In genomic region chr4:47011189-47011518, GRCh38 we compare ENCODE assay signal across 17 cellular contexts. TPM values are rescaled to one million over a fixed set of nuclear protein-coding genes. Genes with fewer than 3 reads are reported as not detected.
DNase-seq lines count a peak whose midpoint lies in the region; ATAC-seq, FAIRE-seq and TF ChIP-seq lines count a peak whose summit lies in the region.
"Had no signal": no experiment of that assay in that cellular context is flagged by ENCODE, and none has a peak within 500 bp of the region (broad histone marks: within the 10 kb centered on the region; RNA-seq: fewer than 3 reads in every experiment).

No MANE protein-coding gene starts in this region.

- no peaks in the 10 kb centered on the region for H3K79me1 ChIP-seq in H1 (ENCODE audit: low read depth, low read length)

- no peak for FAIRE-seq in H1 (lab: Jason Lieb, UNC)
- FAIRE-seq: D721Med had no signal

- H3K27me3 ChIP-seq in CD4-positive, alpha-beta memory T cell (ENCODE audit: insufficient read depth, low read length), result no peaks in the 10 kb centered on the region
- no peaks in the 10 kb centered on the region for H3K27me3 ChIP-seq in Loucy (ENCODE audit: insufficient read depth, low read length, poor library complexity, severe bottlenecking)
- H3K27me3 ChIP-seq in H1 (replicated peaks in 1 of 4; ENCODE audit: control insufficient read depth in 3 of 4, extremely low read depth in 1 of 4, insufficient read depth in 3 of 4, low read length in 3 of 4), result no peaks in the 10 kb centered on the region
- no peaks in the 10 kb centered on the region for H3K27me3 ChIP-seq in gastrocnemius medialis
- H3K27me3 ChIP-seq: neutrophil, thyroid gland had no signal

- H2BK20ac ChIP-seq in H1 (ENCODE audit: low read length), result no peak overlapping the region

- 92% methylated on average over 1 of the region's 1 CpG; no CpG with 5 or more reads in 1 of the 2 experiments for WGBS in H1 (ENCODE audit: extremely low coverage in 1 of 2, insufficient coverage in 1 of 2, insufficient read length in 1 of 2, insufficient replicate concordance in 2 of 2, low coverage in 1 of 2, low lambda C conversion rate in 2 of 2, missing lambda C conversion rate in 1 of 2), 2 experiments

- no peaks in the 10 kb centered on the region for H3K9me2 ChIP-seq in Loucy (replicated peaks; ENCODE audit: low read depth, low read length)

- no peak overlapping the region for H3K4ac ChIP-seq in H1 (replicated peaks; ENCODE audit: insufficient read length, low read depth, low read length)

- peak overlapping the region; percentile 37 for H3K9ac ChIP-seq in Loucy (ENCODE audit: low read depth, low read length, poor library complexity, severe bottlenecking)
- no peak overlapping the region for H3K9ac ChIP-seq in H1 (replicated peaks in 1 of 4; ENCODE audit: extremely low read depth in 1 of 4, low read depth in 3 of 4, low read length in 3 of 4)

- no peak overlapping the region for H4K5ac ChIP-seq in H1 (ENCODE audit: insufficient read length, low read depth, low read length)

- H2AFZ ChIP-seq in Loucy (ENCODE audit: low read length) (peak overlapping the region; percentile 96), H1 (ENCODE audit: low read length) (peak overlapping the region; percentile 71; the same call in 1 of the 2 replicates)

- no peaks in the 10 kb centered on the region for H3F3A ChIP-seq in Loucy (ENCODE audit: low read depth)

- intact Hi-C loops in CD4-positive, alpha-beta memory T cell (cut with micrococcal nuclease), result no loop called here
- intact Hi-C loops in gastrocnemius medialis (cut with DNase I; ENCODE audit: low total_unique reads), result no loop called here

- DNase-seq in DMS53 (lab: John Stamatoyannopoulos, UW) (peak; percentile 31), DMS53 treated with DMSO at 0.1 percent for 48 hours (lab: John Stamatoyannopoulos, UW; ENCODE audit: unreplicated experiment) (no peak), H1 (ENCODE audit: low read depth in 1 of 2, low spot score in 2 of 2) (no peak), gastrocnemius medialis (no peak)
- no peak for DNase-seq in CD4-positive, alpha-beta memory T cell
- DNase-seq: caudate nucleus, head of caudate nucleus, NCI-H1417 treated with DMSO at 0.1 percent for 48 hours, NCI-H524, thyroid gland had no signal

- H2BK120ac ChIP-seq in H1 (replicated peaks; ENCODE audit: low read depth, low read length), result no peak overlapping the region

- CTCF ChIA-PET in CD4-positive, alpha-beta memory T cell (lab: Charles Lee; ENCODE audit: partially characterized antibody), result no interaction called here
- CTCF ChIA-PET in H1 (lab: Charles Lee; ENCODE audit: partially characterized antibody), result interaction anchor here (0.9 to 1.4 kb wide), 2 partner anchors 73 to 167 kb away, joined by 4 to 5 read pairs; no protein-coding TSS in a partner anchor

- peak overlapping the region; percentile 84 for H3K4me2 ChIP-seq in Loucy (ENCODE audit: low read depth, low read length, poor library complexity, severe bottlenecking)
- no peak overlapping the region for H3K4me2 ChIP-seq in H1 (ENCODE audit: insufficient read depth in 1 of 2, low read depth in 2 of 2, low read length in 2 of 2)

- no peak overlapping the region for H3K14ac ChIP-seq in H1 (ENCODE audit: insufficient read length)

- POLR2A ChIA-PET in CD4-positive, alpha-beta memory T cell (lab: Charles Lee; ENCODE audit: partially characterized antibody), result interaction anchor here (0.8 kb wide), 1 partner anchor 452 kb away, joined by 4 read pairs; the partner anchor contains the start of gene COMMD8
- POLR2A ChIA-PET in H1 (lab: Charles Lee; ENCODE audit: partially characterized antibody), result no interaction called here

- H3K4me1 Mint-ChIP-seq in CD4-positive, alpha-beta memory T cell, result peaks cover 14 to 32% (median 22%) of the 10 kb centered on the region in 4 donors

- no peak overlapping the region for H3K23ac ChIP-seq in H1 (ENCODE audit: insufficient read length)

- ATAC-seq in gastrocnemius medialis (no peak), GM18519 (IDR thresholded peaks at IDR 0.05; ENCODE audit: low FRiP score, unreplicated experiment) (no peak), HG02588 (IDR thresholded peaks at IDR 0.05; ENCODE audit: unreplicated experiment) (no peak)

- no peak for TF ChIP-seq EP300 in H1 (IDR thresholded peaks at IDR 0.05; ENCODE audit: borderline replicate concordance in 1 of 2, low read depth in 2 of 2, low read length in 2 of 2)

- H4K8ac ChIP-seq in H1 (ENCODE audit: extremely low read depth, insufficient read depth, low read length), result no peak overlapping the region

- H3K4me3 Mint-ChIP-seq in CD4-positive, alpha-beta memory T cell, result peak overlapping the region in 7 of 8 donors; percentile 2 to 83 (median 74)

- peak overlapping the region; percentile 19 for H3K27ac ChIP-seq in CD4-positive, alpha-beta memory T cell (ENCODE audit: low read depth, low read length)
- H3K27ac ChIP-seq in H1 (ENCODE audit: low read depth, low read length) (no peak overlapping the region), gastrocnemius medialis (no peak overlapping the region)
- H3K27ac ChIP-seq: 22Rv1, neutrophil, thyroid gland had no signal

- H3K27me3 Mint-ChIP-seq in CD4-positive, alpha-beta memory T cell, result no peaks in the 10 kb centered on the region

- H3K4me3 ChIP-seq in CD4-positive, alpha-beta memory T cell (ENCODE audit: low read length in 2 of 2), result peak overlapping the region in 1 of 2 donors; percentile 12
- peak overlapping the region; percentile 68 for H3K4me3 ChIP-seq in Loucy (ENCODE audit: low read length, poor library complexity, severe bottlenecking)
- no peak overlapping the region for H3K4me3 ChIP-seq in H1 (ENCODE audit: extremely low read depth in 1 of 4, insufficient read depth in 2 of 4, low read depth in 3 of 4, low read length in 4 of 4)
- H3K4me3 ChIP-seq in gastrocnemius medialis, result no peak overlapping the region
- H3K4me3 ChIP-seq: thyroid gland had no signal

- H2AK5ac ChIP-seq in H1 (ENCODE audit: low read depth, low read length), result no peak overlapping the region

- no peak overlapping the region for H4K91ac ChIP-seq in H1 (replicated peaks; ENCODE audit: insufficient read length, low read length)

- TF ChIP-seq POLR2A in H1 (IDR thresholded peaks at IDR 0.05; ENCODE audit: control extremely low read depth in 1 of 2, low read depth in 2 of 2, low read length in 2 of 2) (no peak), gastrocnemius medialis (IDR thresholded peaks at IDR 0.05) (no peak)

- TF ChIP-seq CTCF in Loucy (conservative IDR thresholded peaks at IDR 0.05; ENCODE audit: low read length) (no peak), H1 (IDR thresholded peaks at IDR 0.05; ENCODE audit: control extremely low read depth in 1 of 3, insufficient read depth in 1 of 3, low read depth in 1 of 3, low read length in 3 of 3) (no peak), gastrocnemius medialis (IDR thresholded peaks at IDR 0.05 in 4 of 5, conservative IDR thresholded peaks at IDR 0.05 in 1 of 5) (no peak)

- no peak overlapping the region for H3K56ac ChIP-seq in H1 (replicated peaks; ENCODE audit: insufficient read length, low read depth, low read length)

- no peaks in the 10 kb centered on the region for H3K9me3 ChIP-seq in CD4-positive, alpha-beta memory T cell (ENCODE audit: control insufficient read depth in 1 of 2, low read length in 2 of 2)
- H3K9me3 ChIP-seq in Loucy (ENCODE audit: insufficient read depth, low read depth, low read length) (no peaks in the 10 kb centered on the region), H1 (ENCODE audit: insufficient read depth in 2 of 2, low read depth in 1 of 2, low read length in 1 of 2) (no peaks in the 10 kb centered on the region), gastrocnemius medialis (no peaks in the 10 kb centered on the region)
- H3K9me3 ChIP-seq: neutrophil, thyroid gland had no signal

- H3K4me1 ChIP-seq in CD4-positive, alpha-beta memory T cell (ENCODE audit: insufficient read depth, low read length), result peaks cover 18% of the 10 kb centered on the region
- H3K4me1 ChIP-seq in Loucy (ENCODE audit: insufficient read depth, low read length, poor library complexity, severe bottlenecking) (peaks cover 10% of the 10 kb centered on the region), H1 (replicated peaks in 1 of 4; ENCODE audit: control insufficient read depth in 3 of 4, insufficient read depth in 4 of 4, low read length in 3 of 4) (no peaks in the 10 kb centered on the region), gastrocnemius medialis (no peaks in the 10 kb centered on the region)
- H3K4me1 ChIP-seq: thyroid gland had no signal

- in situ Hi-C loops in gastrocnemius medialis (cut with MboI; ENCODE audit: low sequenced_read_pairs in 4 of 4), result no loop called here

- TF ChIP-seq RAD21 in H1 (IDR thresholded peaks at IDR 0.05 in 1 of 2, conservative IDR thresholded peaks at IDR 0.05 in 1 of 2; ENCODE audit: low read depth in 2 of 2, low read length in 2 of 2), result no peak

- no peak overlapping the region for H3K18ac ChIP-seq in H1 (ENCODE audit: extremely low read depth, low read length)

- no peak overlapping the region for H2BK12ac ChIP-seq in H1 (ENCODE audit: low read depth, low read length)

- H3K27ac Mint-ChIP-seq in CD4-positive, alpha-beta memory T cell, result peak overlapping the region; percentile 12 to 87 (median 79)

- no peaks in the 10 kb centered on the region; the same call in 1 of the 2 replicates for H3K23me2 ChIP-seq in H1 (ENCODE audit: low read depth, low read length)

- H4K20me1 ChIP-seq in Loucy (ENCODE audit: insufficient read depth, low read length, poor library complexity, severe bottlenecking) (no peaks in the 10 kb centered on the region), H1 (replicated peaks in 1 of 2; ENCODE audit: control insufficient read depth in 1 of 2, insufficient read depth in 2 of 2, low read length in 2 of 2) (no peaks in the 10 kb centered on the region)

- no peak overlapping the region for H2BK5ac ChIP-seq in H1 (ENCODE audit: low read depth, low read length)

- H3K36me3 ChIP-seq in CD4-positive, alpha-beta memory T cell (ENCODE audit: insufficient read depth, low read length), result no peaks in the 10 kb centered on the region
- H3K36me3 ChIP-seq in Loucy (ENCODE audit: insufficient read depth, low read length) (no peaks in the 10 kb centered on the region), H1 (ENCODE audit: control insufficient read depth in 2 of 4, insufficient read depth in 4 of 4, low read length in 3 of 4) (no peaks in the 10 kb centered on the region), gastrocnemius medialis (no peaks in the 10 kb centered on the region)
- H3K36me3 ChIP-seq: neutrophil, thyroid gland had no signal

- H3K36me3 Mint-ChIP-seq in CD4-positive, alpha-beta memory T cell, result peaks cover 3% of the 10 kb centered on the region in 2 donors

- H2BK15ac ChIP-seq in H1 (ENCODE audit: low read length), result no peak overlapping the region

- H3K79me2 ChIP-seq in Loucy (ENCODE audit: insufficient read depth, low read length), result no peaks in the 10 kb centered on the region
- no peaks in the 10 kb centered on the region for H3K79me2 ChIP-seq in H1 (ENCODE audit: control insufficient read depth in 1 of 2, insufficient read depth in 2 of 2, low read length in 2 of 2)

- peaks cover 0 to 5% (median 0%) of the 10 kb centered on the region in 8 donors for H3K9me3 Mint-ChIP-seq in CD4-positive, alpha-beta memory T cell

RNA-seq across cellular contexts. Expression of gene GABRA4, which starts 17.8 kb away (rescaled TPM):
- total RNA-seq in CD4-positive, alpha-beta memory T cell, result not detected
- polyA plus RNA-seq in CD4-positive, alpha-beta memory T cell, result not detected
- 0.33 and 0.37 TPM in 2 replicates for total RNA-seq in H1 (2021; fragmentation: NEBNext Ultra II Directional; extraction: Animal tissue kit (Norgen Biotek cat#: 25700))
- polyA plus RNA-seq in H1 (2011; rRNA removed), result 0.09 and 0.33 TPM in 2 replicates
- 0.13 TPM for polyA plus RNA-seq in H1 (2011; cell fraction: cytosol; rRNA removed)
- 0.17 TPM for polyA plus RNA-seq in H1 (2011; cell fraction: nucleus; rRNA removed)
- polyA plus RNA-seq in H1 (2012, experiment 1 of 2), result 0.04 to 0.23 TPM (median 0.17 TPM) in 3 of 4 replicates, not detected in the other
- 0.38 TPM for polyA plus RNA-seq in H1 (2012, experiment 2 of 2)
- 0.34 TPM for polyA plus RNA-seq in H1 (2013, experiment 1 of 2)
- 0.46 TPM for polyA plus RNA-seq in H1 (2013, experiment 2 of 2)
- 0.09 and 0.27 TPM in 2 replicates for polyA minus RNA-seq in H1 (2011; rRNA and poly(A)+ RNA removed)
- polyA minus RNA-seq in H1 (2011; cell fraction: cytosol; rRNA and poly(A)+ RNA removed), result not detected
- polyA minus RNA-seq in H1 (2011; cell fraction: nucleus; rRNA and poly(A)+ RNA removed), result 0.60 TPM
- total RNA-seq in gastrocnemius medialis, result under 1 TPM in 1 of 4 donors, not detected in 3; 0.02 TPM

RNA-seq across cellular contexts. Expression of gene GABRB1, which starts 20.2 kb away (rescaled TPM):
- total RNA-seq in CD4-positive, alpha-beta memory T cell, result not detected
- polyA plus RNA-seq in CD4-positive, alpha-beta memory T cell, result not detected
- 0.22 TPM in 1 of 2 replicates, not detected in the other for total RNA-seq in H1 (2021; fragmentation: NEBNext Ultra II Directional; extraction: Animal tissue kit (Norgen Biotek cat#: 25700))
- 0.24 and 0.38 TPM in 2 replicates for polyA plus RNA-seq in H1 (2011; rRNA removed)
- polyA plus RNA-seq in H1 (2011; cell fraction: cytosol; rRNA removed), result 0.27 TPM
- polyA plus RNA-seq in H1 (2011; cell fraction: nucleus; rRNA removed), result 0.70 TPM
- polyA plus RNA-seq in H1 (2012, experiment 1 of 2), result 0.50 to 0.84 TPM (median 0.57 TPM) in 4 replicates
- not detected for polyA plus RNA-seq in H1 (2012, experiment 2 of 2)
- polyA plus RNA-seq in H1 (2013, experiment 1 of 2), result 0.39 TPM
- 0.44 TPM for polyA plus RNA-seq in H1 (2013, experiment 2 of 2)
- polyA minus RNA-seq in H1 (2011; rRNA and poly(A)+ RNA removed), result 1.7 TPM in 1 of 2 replicates, not detected in the other
- not detected for polyA minus RNA-seq in H1 (2011; cell fraction: cytosol; rRNA and poly(A)+ RNA removed)
- polyA minus RNA-seq in H1 (2011; cell fraction: nucleus; rRNA and poly(A)+ RNA removed), result 3.3 TPM
- total RNA-seq in gastrocnemius medialis, result not detected
- total RNA-seq: lower leg skin had no signal
